Comparison of ENCODE assay signal across 13 cellular contexts in the genomic region with DNA sequence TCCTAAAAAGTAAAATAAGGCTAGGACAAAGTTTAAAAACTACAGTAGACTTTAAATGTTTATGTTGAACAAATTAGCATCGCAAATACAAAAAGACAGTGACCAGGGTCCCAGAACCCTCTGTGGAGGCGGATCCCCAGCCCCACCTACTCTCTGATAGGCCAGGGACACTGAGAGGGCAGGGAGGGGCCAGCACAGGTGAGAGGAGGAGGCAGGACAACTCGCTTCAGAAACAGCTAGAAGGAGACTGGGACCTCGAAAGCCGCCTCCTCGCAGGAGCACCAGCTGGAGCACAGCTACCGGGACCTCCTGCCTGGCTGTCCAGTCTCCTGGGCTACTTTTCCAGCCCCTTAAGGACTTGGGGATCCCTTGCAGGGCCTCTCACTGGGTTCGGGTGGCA. TPM values are rescaled to one million over a fixed set of nuclear protein-coding genes. Genes with fewer than 3 reads are reported as not detected.
DNase-seq lines count a peak whose midpoint lies in the region; ATAC-seq and TF ChIP-seq lines count a peak whose summit lies in the region.
"Had no signal": no experiment of that assay in that cellular context is flagged by ENCODE, and none has a peak within 500 bp of the region (broad histone marks: within the 10 kb centered on the region; RNA-seq: fewer than 3 reads in every experiment).

No MANE protein-coding gene starts in this region.

- 40 to 50% methylated on average over 8 of the region's 8 CpGs for WGBS in thyroid gland, 2 donors

- no peak for TF ChIP-seq POLR2A in thyroid gland (IDR thresholded peaks at IDR 0.05)

- intact Hi-C loops in thyroid gland (cut with DNase I), result no loop called here

- peaks cover 4% of the 10 kb centered on the region for H3K36me3 Mint-ChIP-seq in activated T-cell treated with anti-CD3 and anti-CD28 coated beads, Interleukin-2, amount 50 U/mL, for 4 hours (ENCODE audit: insufficient read depth)
- peaks cover 30% of the 10 kb centered on the region for H3K36me3 Mint-ChIP-seq in activated T-cell treated with anti-CD3 and anti-CD28 coated beads, Interleukin-2, amount 50 U/mL, for 24 hours (ENCODE audit: low read depth)

- H3K9ac ChIP-seq in NT2/D1 (ENCODE audit: insufficient read length, low read depth), result no peak overlapping the region

- H3K4me1 ChIP-seq in NT2/D1 (ENCODE audit: insufficient read depth, insufficient read length) (no peaks in the 10 kb centered on the region), thyroid gland (peaks cover 8 to 18% of the 10 kb centered on the region in 2 donors), BE2C (no peaks in the 10 kb centered on the region)

- no peaks in the 10 kb centered on the region for H3K9me3 Mint-ChIP-seq in activated T-cell treated with anti-CD3 and anti-CD28 coated beads, Interleukin-2, amount 50 U/mL, for 4 hours
- no peaks in the 10 kb centered on the region for H3K9me3 Mint-ChIP-seq in activated T-cell treated with anti-CD3 and anti-CD28 coated beads, Interleukin-2, amount 50 U/mL, for 24 hours

- H3K27me3 ChIP-seq in NT2/D1 (ENCODE audit: insufficient read depth, insufficient read length) (peaks cover 20% of the 10 kb centered on the region), thyroid gland (no peaks in the 10 kb centered on the region), BE2C (peaks cover 2% of the 10 kb centered on the region; the same call in 1 of the 2 replicates)

- DNase-seq in activated T-cell treated with anti-CD3 and anti-CD28 coated beads, Interleukin-2, amount 50 U/mL, for 4 hours, result no peak
- DNase-seq in activated T-cell treated with anti-CD3 and anti-CD28 coated beads, Interleukin-2, amount 50 U/mL, for 24 hours, result no peak
- no peak for DNase-seq in NT2/D1 (ENCODE audit: low read depth, low spot score)
- DNase-seq in iPS-NIHi7 (ENCODE audit: extremely low spot score), result peak; percentile 87
- peak; percentile 21 to 35 for DNase-seq in thyroid gland
- DNase-seq in BE2C, result no peak
- DNase-seq in Ammon's horn (ENCODE audit: low spot score), result no peak
- DNase-seq: activated CD8-positive, alpha-beta memory T cell treated with anti-CD3 and anti-CD28 coated beads, Interleukin-2, amount 10 ng/mL, durations not matched to agents 7 days and 5 days; dorsolateral prefrontal cortex; NCI-H1694; T-helper 1 cell; uterus had no signal

- TF ChIP-seq CTCF in thyroid gland (IDR thresholded peaks at IDR 0.05) (no peak), BE2C (IDR thresholded peaks at IDR 0.05; ENCODE audit: low read depth, low read length) (no peak)

- no peak overlapping the region for H3K27ac ChIP-seq in thyroid gland
- H3K27ac ChIP-seq: dorsolateral prefrontal cortex, uterus had no signal

- no peak overlapping the region for H3K27ac Mint-ChIP-seq in activated T-cell treated with anti-CD3 and anti-CD28 coated beads, Interleukin-2, amount 50 U/mL, for 24 hours
- H3K27ac Mint-ChIP-seq: activated CD8-positive, alpha-beta memory T cell treated with anti-CD3 and anti-CD28 coated beads, Interleukin-2, amount 10 ng/mL, durations not matched to agents 7 days and 5 days had no signal

- no peak for ATAC-seq in activated T-cell treated with anti-CD3 and anti-CD28 coated beads, Interleukin-2, amount 50 U/mL, for 4 hours
- no peak for ATAC-seq in HG03039 (IDR thresholded peaks at IDR 0.05; ENCODE audit: unreplicated experiment)

- H3K36me3 ChIP-seq in NT2/D1 (ENCODE audit: insufficient read depth, insufficient read length, low read length), result peaks cover 8% of the 10 kb centered on the region
- no peaks in the 10 kb centered on the region for H3K36me3 ChIP-seq in thyroid gland
- no peaks in the 10 kb centered on the region for H3K36me3 ChIP-seq in BE2C
- H3K36me3 ChIP-seq: uterus had no signal

- no peaks in the 10 kb centered on the region for H3K9me3 ChIP-seq in NT2/D1 (ENCODE audit: insufficient read depth, low read length)
- no peaks in the 10 kb centered on the region for H3K9me3 ChIP-seq in thyroid gland
- H3K9me3 ChIP-seq in BE2C, result no peaks in the 10 kb centered on the region
- H3K9me3 ChIP-seq: uterus had no signal

- peaks cover 8% of the 10 kb centered on the region for H3K27me3 Mint-ChIP-seq in activated T-cell treated with anti-CD3 and anti-CD28 coated beads, Interleukin-2, amount 50 U/mL, for 4 hours (ENCODE audit: low read depth)
- H3K27me3 Mint-ChIP-seq in activated T-cell treated with anti-CD3 and anti-CD28 coated beads, Interleukin-2, amount 50 U/mL, for 24 hours, result peaks cover 9% of the 10 kb centered on the region

- H3K4me3 ChIP-seq in NT2/D1 (ENCODE audit: insufficient read length, low read depth), result peak overlapping the region; percentile 74
- H3K4me3 ChIP-seq in thyroid gland (replicated peaks in 1 of 3), result no peak overlapping the region
- H3K4me3 ChIP-seq in BE2C (ENCODE audit: low read depth, low read length), result no peak overlapping the region

- peak overlapping the region; percentile 77 for H3K4me3 Mint-ChIP-seq in activated T-cell treated with anti-CD3 and anti-CD28 coated beads, Interleukin-2, amount 50 U/mL, for 4 hours
- H3K4me3 Mint-ChIP-seq in activated T-cell treated with anti-CD3 and anti-CD28 coated beads, Interleukin-2, amount 50 U/mL, for 24 hours, result no peak overlapping the region

- peaks cover 11% of the 10 kb centered on the region for H3K4me1 Mint-ChIP-seq in activated T-cell treated with anti-CD3 and anti-CD28 coated beads, Interleukin-2, amount 50 U/mL, for 4 hours (ENCODE audit: low read depth)
- peaks cover 26% of the 10 kb centered on the region for H3K4me1 Mint-ChIP-seq in activated T-cell treated with anti-CD3 and anti-CD28 coated beads, Interleukin-2, amount 50 U/mL, for 24 hours (ENCODE audit: low read depth)

RNA-seq across cellular contexts. Expression of gene DNAH10, which starts 1.0 kb away (rescaled TPM):
- under 1 TPM; 0.14 to 0.24 (median 0.20) TPM for total RNA-seq in activated T-cell treated with anti-CD3 and anti-CD28 coated beads, Interleukin-2, amount 50 U/mL, for 4 hours
- under 1 TPM in 3 of 4 donors, not detected in 1; 0.10 to 0.33 (median 0.27) TPM for total RNA-seq in thyroid gland
- 4.9 TPM for polyA plus RNA-seq in BE2C (2012; ENCODE audit: insufficient read depth, insufficient read length, low read depth)

RNA-seq across cellular contexts. Expression of gene ATP6V0A2, which starts 50.9 kb away (rescaled TPM):
- total RNA-seq in activated T-cell treated with anti-CD3 and anti-CD28 coated beads, Interleukin-2, amount 50 U/mL, for 4 hours, result 100 to 1,000 TPM in 2 of 3 donors, 10 to 100 TPM in 1; 95.5 to 130 (median 114) TPM
- 10 to 100 TPM; 23.6 to 37.1 (median 28.6) TPM for total RNA-seq in thyroid gland
- polyA plus RNA-seq in BE2C (2012; ENCODE audit: insufficient read depth, insufficient read length, low read depth), result 16.1 TPM

Comparison
In these comparisons a context has a peak if more than half of its experiments do, and no peak if none do; other contexts are left out.
1. DNase-seq: peak in iPS-NIHi7 (single experiment) and thyroid gland (2 of 2); none in activated T-cell treated with anti-CD3 and anti-CD28 coated beads, Interleukin-2, amount 50 U/mL, for 4 hours (single experiment), activated T-cell treated with anti-CD3 and anti-CD28 coated beads, Interleukin-2, amount 50 U/mL, for 24 hours (single experiment), NT2/D1 (single experiment), BE2C (single experiment) and Ammon's horn (single experiment).